Comparison of ENCODE assay signal across 1 cellular context in genomic region chr7:18308938-18309337, GRCh38.
TF ChIP-seq lines count a peak whose summit lies in the region.

No MANE protein-coding gene starts in this region.

TF ChIP-seq in K562, 482 proteins besides CTCF, POLR2A, EP300 and RAD21 (continued from another document):
- no peak for TF ChIP-seq MBD1 (CRISPR knock-in tag; IDR thresholded peaks at IDR 0.05)
- no peak for TF ChIP-seq RBM17 (IDR thresholded peaks at IDR 0.05; ENCODE audit: borderline replicate concordance, low read depth, low read length)
- TF ChIP-seq ZNF184 (CRISPR knock-in tag; IDR thresholded peaks at IDR 0.05), result no peak
- TF ChIP-seq CREM (IDR thresholded peaks at IDR 0.05; ENCODE audit: low read depth), result no peak
- TF ChIP-seq KAT2B (IDR thresholded peaks at IDR 0.05; ENCODE audit: low read depth, low read length), result no peak
- TF ChIP-seq MAX (CRISPR knock-in tag; IDR thresholded peaks at IDR 0.05), result no peak
- TF ChIP-seq E2F3 (CRISPR knock-in tag; IDR thresholded peaks at IDR 0.05), result no peak
- TF ChIP-seq ARHGAP35 (IDR thresholded peaks at IDR 0.05; ENCODE audit: partially characterized antibody), result no peak
- TF ChIP-seq MXI1 (IDR thresholded peaks at IDR 0.05; ENCODE audit: low read depth, low read length), result no peak
